In genomic region chr6:16615215-16615614, GRCh38 we compare ENCODE assay signal across 7 cellular contexts.
DNase-seq lines count a peak whose midpoint lies in the region; ATAC-seq, FAIRE-seq and TF ChIP-seq lines count a peak whose summit lies in the region.
"Not testable (repeated sequence)": the region's sequence is repeated elsewhere in the genome, so short reads cannot be mapped to it uniquely, and the experiment has no call there.

No MANE protein-coding gene starts in this region.

- RAD21 ChIA-PET in GM12878 (lab: Charles Lee; ENCODE audit: unreplicated experiment) = not testable (repeated sequence)

- BruUV-seq in GM12878 (replicated peaks; lab: Mats Ljungman, UMichigan); endothelial cell of umbilical vein (replicated peaks; lab: Mats Ljungman, UMichigan): not testable (repeated sequence)

- not testable (repeated sequence) for H3K4me3 ChIP-seq in GM12878; bronchial epithelial cell (ENCODE audit: low read depth, low read length); endothelial cell of umbilical vein (replicated peaks in 1 of 3; ENCODE audit: insufficient read depth in 1 of 3, low read depth in 1 of 3, low read length in 3 of 3)

- peaks cover 14% of the 10 kb centered on the region for H3K4me1 Mint-ChIP-seq in activated T-helper 17 cell treated with anti-CD3 and anti-CD28 coated beads, Interleukin-2, amount 50 U/mL, for 72 hours
- H3K4me1 Mint-ChIP-seq in stimulated activated naive B cell treated with anti-CD40 and anti-IgM and Interleukin-4, amounts not matched to agents 10 μg/mL and 1 μg/mL and 100 μg/mL, for 72 hours = not testable (repeated sequence)

- not testable (repeated sequence) for H4K20me1 ChIP-seq in GM12878 (ENCODE audit: control insufficient read depth, insufficient read depth); endothelial cell of umbilical vein (replicated peaks; ENCODE audit: control insufficient read depth, extremely low read depth, insufficient read depth, low read length)

- peak; percentile 59 for FAIRE-seq in GM18507 (lab: Jason Lieb, UNC)
- peak; percentile 38 for FAIRE-seq in H54 (lab: Jason Lieb, UNC)
- peak; percentile 47 for FAIRE-seq in GM12878 (lab: Jason Lieb, UNC)
- peak; percentile 91 for FAIRE-seq in bronchial epithelial cell (lab: Jason Lieb, UNC)
- peak; percentile 68 for FAIRE-seq in endothelial cell of umbilical vein (lab: Jason Lieb, UNC)

- not testable (repeated sequence) for DNase-seq in GM18507 (ENCODE audit: extremely low spot score, insufficient read length, low read depth); H54 (ENCODE audit: insufficient read length, low spot score); GM12878 (ENCODE audit: low read depth, low spot score); bronchial epithelial cell (ENCODE audit: low read depth); endothelial cell of umbilical vein (ENCODE audit: low read depth, low spot score); stimulated activated naive B cell treated with anti-CD40 and anti-IgM and Interleukin-4, amounts not matched to agents 10 μg/mL and 1 μg/mL and 100 μg/mL, for 72 hours

- not testable (repeated sequence) for H3K27me3 Mint-ChIP-seq in activated T-helper 17 cell treated with anti-CD3 and anti-CD28 coated beads, Interleukin-2, amount 50 U/mL, for 72 hours; stimulated activated naive B cell treated with anti-CD40 and anti-IgM and Interleukin-4, amounts not matched to agents 10 μg/mL and 1 μg/mL and 100 μg/mL, for 72 hours

- POLR2A ChIA-PET in GM12878 (lab: Charles Lee); endothelial cell of umbilical vein (lab: Charles Lee): not testable (repeated sequence)

- in situ Hi-C loops in GM12878 (cut with MboI) = not testable (repeated sequence)

- not testable (repeated sequence) for H3K27ac Mint-ChIP-seq in activated T-helper 17 cell treated with anti-CD3 and anti-CD28 coated beads, Interleukin-2, amount 50 U/mL, for 72 hours; stimulated activated naive B cell treated with anti-CD40 and anti-IgM and Interleukin-4, amounts not matched to agents 10 μg/mL and 1 μg/mL and 100 μg/mL, for 72 hours

- CTCF ChIA-PET in GM12878 (lab: Yijun Ruan, JAX); endothelial cell of umbilical vein (lab: Charles Lee): not testable (repeated sequence)

- H3K4me2 ChIP-seq in GM12878 (ENCODE audit: control insufficient read depth, insufficient read depth); endothelial cell of umbilical vein (ENCODE audit: insufficient read depth, low read length): not testable (repeated sequence)

- H3K9me1 ChIP-seq in endothelial cell of umbilical vein (replicated peaks; ENCODE audit: control insufficient read depth, extremely low read depth, insufficient read depth, low read length) = not testable (repeated sequence)

- SMC1A ChIA-PET in GM12878 (lab: Charles Lee; ENCODE audit: uncharacterized antibody, unreplicated experiment) = not testable (repeated sequence)

- H3K36me3 ChIP-seq in GM12878 (ENCODE audit: control insufficient read depth in 2 of 2, insufficient read depth in 2 of 2, low read length in 1 of 2); bronchial epithelial cell (ENCODE audit: control insufficient read depth, insufficient read depth, low read length); endothelial cell of umbilical vein (ENCODE audit: control insufficient read depth in 2 of 2, extremely low read depth in 1 of 2, insufficient read depth in 2 of 2, low read length in 2 of 2): not testable (repeated sequence)

- WGBS in GM12878 (ENCODE audit: insufficient coverage, insufficient replicate concordance, low lambda C conversion rate, missing lambda C conversion rate) = 72% methylated on average over 4 of the region's 6 CpGs

- TF ChIP-seq EP300 in GM12878 (IDR thresholded peaks at IDR 0.05; ENCODE audit: borderline replicate concordance in 1 of 2, control insufficient read depth in 1 of 2, low read depth in 2 of 2, low read length in 2 of 2) = not testable (repeated sequence)

- not testable (repeated sequence) for H3K27me3 ChIP-seq in GM12878 (replicated peaks in 1 of 2; ENCODE audit: control insufficient read depth in 2 of 2, insufficient read depth in 2 of 2, low read length in 1 of 2); bronchial epithelial cell (ENCODE audit: control insufficient read depth, insufficient read depth, low read length); endothelial cell of umbilical vein (ENCODE audit: control insufficient read depth in 2 of 2, insufficient read depth in 2 of 2, low read length in 2 of 2)

- not testable (repeated sequence) for TF ChIP-seq RAD21 in GM12878 (IDR thresholded peaks at IDR 0.05; ENCODE audit: insufficient read depth, low read depth, low read length)

- intact Hi-C loops in GM12878 (cut with micrococcal nuclease; ENCODE audit: unreplicated experiment); endothelial cell of umbilical vein (cut with micrococcal nuclease): not testable (repeated sequence)

- H3K4me3 Mint-ChIP-seq in activated T-helper 17 cell treated with anti-CD3 and anti-CD28 coated beads, Interleukin-2, amount 50 U/mL, for 72 hours; stimulated activated naive B cell treated with anti-CD40 and anti-IgM and Interleukin-4, amounts not matched to agents 10 μg/mL and 1 μg/mL and 100 μg/mL, for 72 hours: not testable (repeated sequence)

- not testable (repeated sequence) for H3K4me1 ChIP-seq in GM12878 (ENCODE audit: control insufficient read depth, insufficient read depth, low read length); endothelial cell of umbilical vein (ENCODE audit: control insufficient read depth, extremely low read depth, insufficient read depth, low read length)

- peaks cover 28% of the 10 kb centered on the region for H3K36me3 Mint-ChIP-seq in activated T-helper 17 cell treated with anti-CD3 and anti-CD28 coated beads, Interleukin-2, amount 50 U/mL, for 72 hours (ENCODE audit: low read depth)
- peaks cover 13 to 24% of the 10 kb centered on the region in 2 donors for H3K36me3 Mint-ChIP-seq in stimulated activated naive B cell treated with anti-CD40 and anti-IgM and Interleukin-4, amounts not matched to agents 10 μg/mL and 1 μg/mL and 100 μg/mL, for 72 hours

- H3K9me3 ChIP-seq in GM12878 (replicated peaks; ENCODE audit: control insufficient read depth, insufficient read depth, low read length); endothelial cell of umbilical vein (replicated peaks; ENCODE audit: control insufficient read depth, insufficient read depth, low read length): not testable (repeated sequence)

- H3K27ac ChIP-seq in GM12878 (ENCODE audit: control insufficient read depth, insufficient read depth); endothelial cell of umbilical vein (ENCODE audit: insufficient read depth, low read depth, low read length): not testable (repeated sequence)

- H3K79me2 ChIP-seq in GM12878 (ENCODE audit: control insufficient read depth, insufficient read depth, low read length); endothelial cell of umbilical vein (ENCODE audit: control insufficient read depth, insufficient read depth, low read length): not testable (repeated sequence)

- not testable (repeated sequence) for TF ChIP-seq POLR2A in H54 (IDR thresholded peaks at IDR 0.05; ENCODE audit: low read depth, low read length); GM12878 (IDR thresholded peaks at IDR 0.05; ENCODE audit: low read depth, low read length); endothelial cell of umbilical vein (IDR thresholded peaks at IDR 0.05; ENCODE audit: low read depth, low read length)

- not testable (repeated sequence) for TF ChIP-seq CTCF in GM12878 (IDR thresholded peaks at IDR 0.05 in 2 of 3, conservative IDR thresholded peaks at IDR 0.05 in 1 of 3; ENCODE audit: control insufficient read depth in 2 of 3, extremely low read depth in 1 of 3, insufficient read depth in 1 of 3, low read depth in 3 of 3, low read length in 3 of 3); bronchial epithelial cell (IDR thresholded peaks at IDR 0.05; ENCODE audit: insufficient read depth, low read length, severe bottlenecking); endothelial cell of umbilical vein (IDR thresholded peaks at IDR 0.05; ENCODE audit: extremely low read depth in 1 of 2, insufficient read depth in 1 of 2, low read depth in 1 of 2, low read length in 2 of 2)

- not testable (repeated sequence) for H3K9ac ChIP-seq in GM12878 (ENCODE audit: control insufficient read depth, insufficient read depth, low read length); endothelial cell of umbilical vein (replicated peaks; ENCODE audit: extremely low read depth, insufficient read depth, low read length)

- ATAC-seq in activated T-helper 17 cell treated with anti-CD3 and anti-CD28 coated beads, Interleukin-2, amount 50 U/mL, for 72 hours (replicated peaks) = peak; percentile 40
- peak; percentile 53; the same call in 2 of the 3 replicates for ATAC-seq in GM12878
- ATAC-seq in stimulated activated naive B cell treated with anti-CD40 and anti-IgM and Interleukin-4, amounts not matched to agents 10 μg/mL and 1 μg/mL and 100 μg/mL, for 72 hours (replicated peaks) = peak; percentile 76 to 77

- H3K9me3 Mint-ChIP-seq in activated T-helper 17 cell treated with anti-CD3 and anti-CD28 coated beads, Interleukin-2, amount 50 U/mL, for 72 hours; stimulated activated naive B cell treated with anti-CD40 and anti-IgM and Interleukin-4, amounts not matched to agents 10 μg/mL and 1 μg/mL and 100 μg/mL, for 72 hours: not testable (repeated sequence)

- dilution Hi-C loops in endothelial cell of umbilical vein (cut with MboI; ENCODE audit: extremely low pct_ligation_motif_present, low sequenced_read_pairs) = not testable (repeated sequence)

- not testable (repeated sequence) for H2AFZ ChIP-seq in GM12878 (ENCODE audit: control insufficient read depth, low read depth, low read length); endothelial cell of umbilical vein (ENCODE audit: low read depth, low read length)
